ENCODE assay signal across 11 cellular contexts in the genomic region with DNA sequence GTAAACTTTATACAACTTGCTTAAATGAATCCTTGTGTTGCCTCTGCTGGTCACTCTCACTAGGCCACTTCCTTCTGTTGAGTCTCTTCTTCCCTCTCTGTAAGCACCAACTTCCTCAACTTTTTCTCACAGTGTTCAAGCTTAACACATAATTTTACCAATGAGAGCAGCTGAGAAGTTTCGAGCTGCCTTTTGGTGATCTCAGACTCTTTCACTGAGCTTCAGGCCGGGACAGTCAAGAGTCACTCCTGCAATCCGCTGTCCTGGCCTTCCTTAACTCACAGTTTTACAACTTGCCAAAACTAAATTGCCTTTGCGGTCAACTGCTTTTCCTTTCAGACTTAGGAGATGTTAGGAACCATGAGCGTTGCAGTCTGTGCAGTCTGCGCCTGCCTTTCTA. TPM values are rescaled to one million over a fixed set of nuclear protein-coding genes. Genes with fewer than 3 reads are reported as not detected.
DNase-seq lines count a peak whose midpoint lies in the region; ATAC-seq and TF ChIP-seq lines count a peak whose summit lies in the region.
"Had no signal": no experiment of that assay in that cellular context is flagged by ENCODE, and none has a peak within 500 bp of the region (broad histone marks: within the 10 kb centered on the region; RNA-seq: fewer than 3 reads in every experiment).

No MANE protein-coding gene starts in this region.

- H3F3A ChIP-seq in MM.1S (ENCODE audit: insufficient read depth, low read length) = no peaks in the 10 kb centered on the region

- H3K4me3 ChIP-seq in gastrocnemius medialis (no peak overlapping the region), MM.1S (ENCODE audit: low read length) (no peak overlapping the region)

- no peak overlapping the region for H3K9ac ChIP-seq in MM.1S (ENCODE audit: low read length)

- no peak overlapping the region for H3K4me2 ChIP-seq in MM.1S (ENCODE audit: low read depth, low read length)

- peaks cover 0 to 13% of the 10 kb centered on the region in 2 donors for H3K36me3 ChIP-seq in gastrocnemius medialis
- no peaks in the 10 kb centered on the region for H3K36me3 ChIP-seq in MM.1S (replicated peaks; ENCODE audit: insufficient read depth, low read length)

- H3K9me3 ChIP-seq in gastrocnemius medialis = no peaks in the 10 kb centered on the region
- no peaks in the 10 kb centered on the region for H3K9me3 ChIP-seq in MM.1S (replicated peaks; ENCODE audit: insufficient read depth, low read length)

- no peaks in the 10 kb centered on the region for H4K20me1 ChIP-seq in MM.1S (ENCODE audit: insufficient read depth, low read length)

- H3K27ac ChIP-seq in caudate nucleus (ENCODE audit: low read depth, low read length) (peak overlapping the region; percentile 65), layer of hippocampus (ENCODE audit: low read depth, low read length) (peak overlapping the region; percentile 38), gastrocnemius medialis (peak overlapping the region; percentile 53 to 82 (median 66)), MM.1S (ENCODE audit: low read length) (no peak overlapping the region)

- H3K4me1 ChIP-seq in gastrocnemius medialis = peaks cover 5 to 25% of the 10 kb centered on the region in 2 donors
- no peaks in the 10 kb centered on the region for H3K4me1 ChIP-seq in MM.1S (ENCODE audit: low read length)

- H3K27me3 ChIP-seq in layer of hippocampus (ENCODE audit: control insufficient read depth, insufficient read depth, low read length) (no peaks in the 10 kb centered on the region), gastrocnemius medialis (no peaks in the 10 kb centered on the region), MM.1S (replicated peaks; ENCODE audit: insufficient read depth, low read length) (no peaks in the 10 kb centered on the region)

- no peak overlapping the region for H2AFZ ChIP-seq in MM.1S (ENCODE audit: low read length)

- H3K79me2 ChIP-seq in MM.1S (ENCODE audit: low read length) = no peaks in the 10 kb centered on the region

- ATAC-seq in gastrocnemius medialis = peak; percentile 22 to 45

- TF ChIP-seq POLR2A in gastrocnemius medialis (IDR thresholded peaks at IDR 0.05) = no peak

- H3K9me2 ChIP-seq in MM.1S (replicated peaks; ENCODE audit: insufficient read depth, low read length) = no peaks in the 10 kb centered on the region

- peak; percentile 65 for DNase-seq in GM04504 (ENCODE audit: low read depth)
- no peak for DNase-seq in caudate nucleus (lab: John Stamatoyannopoulos, UW)
- no peak for DNase-seq in gastrocnemius medialis
- no peak for DNase-seq in HuH-7 (ENCODE audit: low spot score)
- no peak for DNase-seq in DMS153 treated with DMSO at 0.1 percent for 48 hours (lab: John Stamatoyannopoulos, UW; ENCODE audit: unreplicated experiment)
- no peak for DNase-seq in MM.1S
- DNase-seq in RKO (ENCODE audit: low spot score) = no peak
- DNase-seq: activated T-cell treated with anti-CD3 and anti-CD28 coated beads, Interleukin-2, amount 50 U/mL, for 1 hour; kidney; SHP77 treated with DMSO at 0.1 percent for 48 hours had no signal

- intact Hi-C loops in gastrocnemius medialis (cut with DNase I; ENCODE audit: low total_unique reads) = no loop called here

- in situ Hi-C loops in gastrocnemius medialis (cut with MboI; ENCODE audit: low sequenced_read_pairs in 4 of 4) = no loop called here

- TF ChIP-seq CTCF in gastrocnemius medialis (IDR thresholded peaks at IDR 0.05 in 4 of 5, conservative IDR thresholded peaks at IDR 0.05 in 1 of 5) = no peak
- no peak for TF ChIP-seq CTCF in MM.1S (IDR thresholded peaks at IDR 0.05; ENCODE audit: low read length)

RNA-seq across cellular contexts. Expression of a gene that starts 47.4 kb away (rescaled TPM):
- 10 to 100 TPM; 21.3 to 35.4 (median 28.1) TPM for total RNA-seq in gastrocnemius medialis
